ENCODE assay signal across 1 cellular context in genomic region chr13:94122300-94122699, GRCh38.
TF ChIP-seq lines count a peak whose summit lies in the region.

No MANE protein-coding gene starts in this region.

TF ChIP-seq in liver, 16 proteins besides CTCF, POLR2A, EP300 and RAD21:
- TF ChIP-seq REST (IDR thresholded peaks at IDR 0.05) = no peak
- no peak for TF ChIP-seq FOXA2 (IDR thresholded peaks at IDR 0.05)
- peak; percentile 30 to 32 for TF ChIP-seq JUND (IDR thresholded peaks at IDR 0.05)
- TF ChIP-seq RXRA (IDR thresholded peaks at IDR 0.05) = peak; percentile 45 to 58
- TF ChIP-seq ATF3 (IDR thresholded peaks at IDR 0.05) = peak; percentile 28
- TF ChIP-seq HNF4A (conservative IDR thresholded peaks at IDR 0.05) = peak; percentile 46 to 55
- peak; percentile 47 for TF ChIP-seq YY1 (IDR thresholded peaks at IDR 0.05)
- TF ChIP-seq NR2F2 (IDR thresholded peaks at IDR 0.05) = no peak
- TF ChIP-seq EGR1 (IDR thresholded peaks at IDR 0.05; ENCODE audit: low read depth in 2 of 2) = no peak
- TF ChIP-seq ZBTB33 (IDR thresholded peaks at IDR 0.05) = no peak
- TF ChIP-seq TAF1 (conservative IDR thresholded peaks at IDR 0.05) = no peak
- TF ChIP-seq GABPA (IDR thresholded peaks at IDR 0.05 in 1 of 2, conservative IDR thresholded peaks at IDR 0.05 in 1 of 2) = no peak
- no peak for TF ChIP-seq HNF4G (IDR thresholded peaks at IDR 0.05)
- TF ChIP-seq FOXA1 (IDR thresholded peaks at IDR 0.05) = no peak
- peak; percentile 12 for TF ChIP-seq MAX (IDR thresholded peaks at IDR 0.05)
- peak; percentile 47 for TF ChIP-seq SP1 (IDR thresholded peaks at IDR 0.05)
